ENCODE assay signal across 11 cellular contexts in the genomic region with DNA sequence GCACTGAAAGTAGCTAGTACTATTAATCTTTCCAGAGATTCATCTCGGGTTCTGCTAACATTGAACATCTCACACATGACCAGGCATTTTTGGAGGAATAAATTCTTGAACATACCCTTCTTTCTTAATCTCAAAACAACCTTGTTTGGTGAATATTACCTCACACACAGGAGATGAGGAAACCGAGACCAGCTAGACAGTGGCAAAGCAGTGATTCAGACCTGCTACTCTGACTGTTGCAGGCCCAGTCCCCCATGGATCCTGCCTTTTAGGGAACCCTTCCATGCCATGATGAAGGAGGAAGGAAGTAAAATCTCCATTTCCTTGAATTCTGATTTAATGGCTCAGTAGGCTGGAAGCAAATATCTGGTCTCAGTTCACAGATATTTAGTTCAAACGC. TPM values are rescaled to one million over a fixed set of nuclear protein-coding genes. Genes with fewer than 3 reads are reported as not detected.
DNase-seq lines count a peak whose midpoint lies in the region; ATAC-seq and TF ChIP-seq lines count a peak whose summit lies in the region.
"Had no signal": no experiment of that assay in that cellular context is flagged by ENCODE, and none has a peak within 500 bp of the region (broad histone marks: within the 10 kb centered on the region; RNA-seq: fewer than 3 reads in every experiment).

No MANE protein-coding gene starts in this region.

- no peaks in the 10 kb centered on the region for H3K27me3 Mint-ChIP-seq in activated T-cell treated with anti-CD3 and anti-CD28 coated beads, Interleukin-2, amount 50 U/mL, for 72 hours (ENCODE audit: low read depth)

- H3K36me3 ChIP-seq in lower lobe of right lung (no peaks in the 10 kb centered on the region), thymus (ENCODE audit: control insufficient read depth, insufficient read depth) (no peaks in the 10 kb centered on the region)

- H3K9me3 ChIP-seq in lower lobe of right lung (no peaks in the 10 kb centered on the region), thymus (ENCODE audit: control insufficient read depth) (no peaks in the 10 kb centered on the region)

- H3K27ac Mint-ChIP-seq in activated T-cell treated with anti-CD3 and anti-CD28 coated beads, Interleukin-2, amount 50 U/mL, for 72 hours, result no peak overlapping the region

- H3K4me3 ChIP-seq in astrocyte of the cerebellum (ENCODE audit: low read depth, low read length), result peak overlapping the region; percentile 81
- H3K4me3 ChIP-seq in lower lobe of right lung, result peak overlapping the region; percentile 88
- H3K4me3 ChIP-seq in thymus (ENCODE audit: low read length), result peak overlapping the region; percentile 94

- intact Hi-C loops in lower lobe of right lung (cut with DNase I), result no loop called here

- no peaks in the 10 kb centered on the region for H3K9me3 Mint-ChIP-seq in activated T-cell treated with anti-CD3 and anti-CD28 coated beads, Interleukin-2, amount 50 U/mL, for 72 hours

- H3K36me3 Mint-ChIP-seq in activated T-cell treated with anti-CD3 and anti-CD28 coated beads, Interleukin-2, amount 50 U/mL, for 72 hours (ENCODE audit: insufficient read depth in 2 of 2), result peaks cover 0 to 3% of the 10 kb centered on the region in 2 donors

- no peak for TF ChIP-seq CTCF in astrocyte of the cerebellum (IDR thresholded peaks at IDR 0.05; ENCODE audit: low read depth, low read length, missing control alignments)
- no peak for TF ChIP-seq CTCF in lower lobe of right lung (IDR thresholded peaks at IDR 0.05)

- 85% methylated on average over 3 of the region's 3 CpGs for WGBS in thymus

- no peaks in the 10 kb centered on the region for H3K27me3 ChIP-seq in lower lobe of right lung (ENCODE audit: low read depth)
- no peaks in the 10 kb centered on the region for H3K27me3 ChIP-seq in thymus (ENCODE audit: control insufficient read depth, insufficient read depth)

- ATAC-seq in activated T-cell treated with anti-CD3 and anti-CD28 coated beads, Interleukin-2, amount 50 U/mL, for 72 hours (replicated peaks in 1 of 2), result no peak
- ATAC-seq in lower lobe of right lung (no peak), GM18520 (IDR thresholded peaks at IDR 0.05; ENCODE audit: unreplicated experiment) (no peak)

- DNase-seq in activated T-cell treated with anti-CD3 and anti-CD28 coated beads, Interleukin-2, amount 50 U/mL, for 72 hours, result no peak
- no peak for DNase-seq in activated T-cell treated with anti-CD3 and anti-CD28 coated beads for 4 hours
- DNase-seq in astrocyte of the cerebellum (ENCODE audit: low read depth), result no peak
- no peak for DNase-seq in lower lobe of right lung
- no peak for DNase-seq in Ammon's horn (ENCODE audit: low spot score)
- DNase-seq in GM19240 (ENCODE audit: insufficient read length, low spot score), result no peak
- DNase-seq: NCI-H187, SHP77 treated with DMSO at 0.1 percent for 48 hours had no signal

- H3K27ac ChIP-seq in lower lobe of right lung (no peak overlapping the region), thymus (ENCODE audit: low read depth) (no peak overlapping the region)
- H3K27ac ChIP-seq: epithelial cell of prostate had no signal

- in situ Hi-C loops in astrocyte of the cerebellum (cut with HindIII; ENCODE audit: low sequenced_read_pairs), result no loop called here

- H3K4me1 ChIP-seq in lower lobe of right lung (peaks cover 30% of the 10 kb centered on the region), thymus (ENCODE audit: control insufficient read depth, insufficient read depth, low read length) (peaks cover 22% of the 10 kb centered on the region)

- H3K4me1 Mint-ChIP-seq in activated T-cell treated with anti-CD3 and anti-CD28 coated beads, Interleukin-2, amount 50 U/mL, for 72 hours (ENCODE audit: low read depth), result peaks cover 48% of the 10 kb centered on the region

- H3K4me3 Mint-ChIP-seq in activated T-cell treated with anti-CD3 and anti-CD28 coated beads, Interleukin-2, amount 50 U/mL, for 72 hours, result peak overlapping the region; percentile 92 to 99

RNA-seq across cellular contexts. Expression of gene PCSK5, which starts 2.6 kb away (rescaled TPM):
- total RNA-seq in activated T-cell treated with anti-CD3 and anti-CD28 coated beads, Interleukin-2, amount 50 U/mL, for 72 hours, result 1 to 10 TPM; 3.7 to 4.7 TPM
- 18.1 TPM for total RNA-seq in lower lobe of right lung
- 4.1 TPM for polyA plus RNA-seq in thymus
